In genomic region chr22:50266994-50267393, GRCh38 we compare ENCODE assay signal across 18 cellular contexts. TPM values are rescaled to one million over a fixed set of nuclear protein-coding genes. Genes with fewer than 3 reads are reported as not detected.
DNase-seq lines count a peak whose midpoint lies in the region; ATAC-seq, FAIRE-seq and TF ChIP-seq lines count a peak whose summit lies in the region.
"Had no signal": no experiment of that assay in that cellular context is flagged by ENCODE, and none has a peak within 500 bp of the region (broad histone marks: within the 10 kb centered on the region; RNA-seq: fewer than 3 reads in every experiment).

No MANE protein-coding gene starts in this region.

- H3K27ac ChIP-seq in GM23248 (no peak overlapping the region), K562 (ENCODE audit: extremely low read depth, low read depth, low read length) (no peak overlapping the region), lower lobe of right lung (no peak overlapping the region), thoracic aorta (no peak overlapping the region), spleen (no peak overlapping the region)
- H3K27ac ChIP-seq: epithelial cell of prostate had no signal

- CTCF ChIA-PET in K562 (lab: Yijun Ruan, JAX; ENCODE audit: low intra/inter-chr PET ratio): no interaction called here

- TF ChIP-seq CTCF in K562 (IDR thresholded peaks at IDR 0.05 in 2 of 3, conservative IDR thresholded peaks at IDR 0.05 in 1 of 3; ENCODE audit: insufficient read depth in 2 of 3, low read depth in 1 of 3, low read length in 3 of 3) (no peak), lower lobe of right lung (IDR thresholded peaks at IDR 0.05) (no peak), thoracic aorta (IDR thresholded peaks at IDR 0.05) (no peak), spleen (IDR thresholded peaks at IDR 0.05 in 8 of 11, conservative IDR thresholded peaks at IDR 0.05 in 3 of 11) (no peak)

- H4K20me1 ChIP-seq in GM23248 (ENCODE audit: insufficient read depth) (no peaks in the 10 kb centered on the region), K562 (replicated peaks; ENCODE audit: control insufficient read depth, insufficient read depth, low read length) (no peaks in the 10 kb centered on the region)

- H3K4me2 ChIP-seq in GM23248 (ENCODE audit: unreplicated experiment) (no peak overlapping the region), K562 (ENCODE audit: insufficient read depth, low read length) (no peak overlapping the region)
- H3K4me2 ChIP-seq: SK-N-SH had no signal

- BruUV-seq in K562 (replicated peaks; lab: Mats Ljungman, UMichigan): no TSS peak

- FAIRE-seq in K562 (lab: Jason Lieb, UNC): no peak
- FAIRE-seq: HTR-8/SVneo had no signal

- TF ChIP-seq POLR2A in K562 (conservative IDR thresholded peaks at IDR 0.05): no peak
- TF ChIP-seq POLR2A in spleen (IDR thresholded peaks at IDR 0.05): no peak

- H3K9me3 ChIP-seq in GM23248 (ENCODE audit: low read depth) (no peaks in the 10 kb centered on the region), K562 (replicated peaks; ENCODE audit: control insufficient read depth, insufficient read depth, low read depth, low read length) (no peaks in the 10 kb centered on the region), lower lobe of right lung (no peaks in the 10 kb centered on the region), thoracic aorta (no peaks in the 10 kb centered on the region), spleen (peaks cover 0 to 8% (median 0%) of the 10 kb centered on the region in 8 donors)
- H3K9me3 ChIP-seq: BE2C, Caco-2, mucosa of descending colon, SK-N-SH had no signal

- peaks cover 7% of the 10 kb centered on the region for H3K4me1 ChIP-seq in GM23248 (ENCODE audit: insufficient read depth)
- H3K4me1 ChIP-seq in K562 (replicated peaks in 1 of 2; ENCODE audit: control insufficient read depth in 2 of 2, insufficient read depth in 2 of 2, low read length in 2 of 2): peaks cover 20 to 84% of the 10 kb centered on the region in 2 experiments; a peak in 4 of 5 replicates
- peaks cover 43% of the 10 kb centered on the region for H3K4me1 ChIP-seq in lower lobe of right lung
- peaks cover 34 to 47% of the 10 kb centered on the region in 2 donors for H3K4me1 ChIP-seq in thoracic aorta (ENCODE audit: control insufficient read depth in 1 of 2, low read depth in 2 of 2)
- H3K4me1 ChIP-seq in spleen: peaks cover 17 to 61% (median 45%) of the 10 kb centered on the region in 6 donors

- H3K9ac ChIP-seq in GM23248: no peak overlapping the region
- no peak overlapping the region for H3K9ac ChIP-seq in K562 (ENCODE audit: insufficient read depth in 1 of 2, low read depth in 2 of 2, low read length in 2 of 2)
- H3K9ac ChIP-seq: SK-N-SH had no signal

- no peak overlapping the region for H3K27ac Mint-ChIP-seq in stimulated activated memory B cell treated with anti-CD40 and anti-IgM and Interleukin-4, amounts not matched to agents 10 μg/mL and 1 μg/mL and 100 μg/mL, for 72 hours
- H3K27ac Mint-ChIP-seq: T-helper 2 cell treated with Interferon-gamma antibody and Interleukin-4, amounts not matched to agents 5 μg/mL and 100 μg/mL, for 36 hours had no signal

- TF ChIP-seq RAD21 in K562 (CRISPR knock-in tag; conservative IDR thresholded peaks at IDR 0.05 in 1 of 2, IDR thresholded peaks at IDR 0.05 in 1 of 2): no peak

- H3K9me3 Mint-ChIP-seq in stimulated activated memory B cell treated with anti-CD40 and anti-IgM and Interleukin-4, amounts not matched to agents 10 μg/mL and 1 μg/mL and 100 μg/mL, for 72 hours: no peaks in the 10 kb centered on the region
- H3K9me3 Mint-ChIP-seq: neural crest cell; T-helper 2 cell treated with Interferon-gamma antibody and Interleukin-4, amounts not matched to agents 5 μg/mL and 100 μg/mL, for 36 hours had no signal

- intact Hi-C loops in K562 (cut with micrococcal nuclease): no loop called here
- intact Hi-C loops in lower lobe of right lung (cut with DNase I): no loop called here
- intact Hi-C loops in spleen (cut with DNase I; ENCODE audit: low total_unique reads): no loop called here

- peaks cover 56% of the 10 kb centered on the region for H3K4me1 Mint-ChIP-seq in stimulated activated memory B cell treated with anti-CD40 and anti-IgM and Interleukin-4, amounts not matched to agents 10 μg/mL and 1 μg/mL and 100 μg/mL, for 72 hours

- H2AFZ ChIP-seq in GM23248 (no peak overlapping the region), K562 (ENCODE audit: low read depth, low read length) (no peak overlapping the region)

- no peaks in the 10 kb centered on the region for H3K9me1 ChIP-seq in K562 (ENCODE audit: control insufficient read depth, insufficient read depth, low read length)

- DNase-seq in GM23248 (no peak), K562 (ENCODE audit: extremely low read depth in 1 of 4, low spot score in 3 of 4) (no peak), lower lobe of right lung (no peak), thoracic aorta (ENCODE audit: low spot score) (no peak), spleen (no peak)
- DNase-seq: BE2C, DND-41, NCI-H1436 treated with DMSO at 0.1 percent for 48 hours, NCI-H524 treated with DMSO at 0.1 percent for 48 hours had no signal

- 36 to 39% methylated on average over 30 to 34 of the region's 37 CpGs for WGBS in GM23248 (ENCODE audit: low coverage in 1 of 2, low lambda C conversion rate in 2 of 2, missing lambda C conversion rate in 2 of 2), 2 experiments
- WGBS in K562 (ENCODE audit: insufficient coverage, low coverage, missing lambda C conversion rate): 94% methylated on average over 17 of the region's 37 CpGs
- WGBS in spleen, 5 donors: 82 to 100% (median 86%) methylated on average over 1 to 37 of the region's 37 CpGs

- no peak for TF ChIP-seq EP300 in K562 (IDR thresholded peaks at IDR 0.05; ENCODE audit: low read length)

- no peaks in the 10 kb centered on the region for H3K9me2 ChIP-seq in GM23248 (ENCODE audit: insufficient read depth)
- H3K9me2 ChIP-seq: SK-N-SH had no signal

- in situ Hi-C loops in GM23248 (cut with MboI): no loop called here
- in situ Hi-C loops in K562 (cut with MboI): no loop called here

- no peak overlapping the region for H3K4me3 Mint-ChIP-seq in stimulated activated memory B cell treated with anti-CD40 and anti-IgM and Interleukin-4, amounts not matched to agents 10 μg/mL and 1 μg/mL and 100 μg/mL, for 72 hours
- H3K4me3 Mint-ChIP-seq: neural crest cell; T-helper 2 cell treated with Interferon-gamma antibody and Interleukin-4, amounts not matched to agents 5 μg/mL and 100 μg/mL, for 36 hours had no signal

- no peaks in the 10 kb centered on the region for H3K36me3 ChIP-seq in GM23248 (ENCODE audit: low read depth)
- 0 out of 3 replicates have a peak, but pooled peaks cover 3% of the 10 kb centered on the region for H3K36me3 ChIP-seq in K562 (ENCODE audit: control insufficient read depth, insufficient read depth, low read length)
- H3K36me3 ChIP-seq in lower lobe of right lung: peaks cover 6% of the 10 kb centered on the region
- H3K36me3 ChIP-seq in thoracic aorta: no peaks in the 10 kb centered on the region
- peaks cover 0 to 5% (median 0%) of the 10 kb centered on the region in 6 donors for H3K36me3 ChIP-seq in spleen
- H3K36me3 ChIP-seq: BE2C had no signal

- H3K27me3 Mint-ChIP-seq in stimulated activated memory B cell treated with anti-CD40 and anti-IgM and Interleukin-4, amounts not matched to agents 10 μg/mL and 1 μg/mL and 100 μg/mL, for 72 hours: peaks cover 14% of the 10 kb centered on the region

- no peaks in the 10 kb centered on the region for H3K36me3 Mint-ChIP-seq in stimulated activated memory B cell treated with anti-CD40 and anti-IgM and Interleukin-4, amounts not matched to agents 10 μg/mL and 1 μg/mL and 100 μg/mL, for 72 hours

- POLR2A ChIA-PET in K562 (lab: Yijun Ruan, JAX): interaction anchor here (1.2 kb wide), 1 partner anchor 15 kb away, joined by 4 read pairs; no protein-coding TSS in a partner anchor

- no peaks in the 10 kb centered on the region for H3F3A ChIP-seq in GM23248 (ENCODE audit: insufficient read depth)

- H3K4me3 ChIP-seq in GM23248: peak overlapping the region; percentile 63; the same call in 1 of the 2 replicates
- no peak overlapping the region for H3K4me3 ChIP-seq in K562
- H3K4me3 ChIP-seq in lower lobe of right lung: peak overlapping the region; percentile 45
- peak overlapping the region; percentile 65 for H3K4me3 ChIP-seq in thoracic aorta
- no peak overlapping the region for H3K4me3 ChIP-seq in spleen
- H3K4me3 ChIP-seq: mucosa of descending colon had no signal

- H3K79me2 ChIP-seq in GM23248 (ENCODE audit: insufficient read depth) (no peaks in the 10 kb centered on the region), K562 (ENCODE audit: control insufficient read depth, insufficient read depth, low read length) (no peaks in the 10 kb centered on the region; the same call in 2 of the 3 replicates)

- H3K27me3 ChIP-seq in GM23248 (replicated peaks; ENCODE audit: insufficient read depth) (no peaks in the 10 kb centered on the region), K562 (ENCODE audit: control insufficient read depth in 2 of 2, insufficient read depth in 2 of 2, low read length in 2 of 2) (no peaks in the 10 kb centered on the region), lower lobe of right lung (ENCODE audit: low read depth) (peaks cover 15% of the 10 kb centered on the region), thoracic aorta (replicated peaks; ENCODE audit: insufficient read depth) (peaks cover 7% of the 10 kb centered on the region), spleen (replicated peaks in 1 of 7) (peaks cover 0 to 81% (median 24%) of the 10 kb centered on the region in 7 donors)

- no peak for ATAC-seq in K562
- no peak for ATAC-seq in lower lobe of right lung
- no peak for ATAC-seq in thoracic aorta (ENCODE audit: insufficient number of reproducible peaks, low FRiP score, low read depth)
- no peak for ATAC-seq in stimulated activated memory B cell treated with anti-CD40 and anti-IgM and Interleukin-4, amounts not matched to agents 10 μg/mL and 1 μg/mL and 100 μg/mL, for 72 hours
- ATAC-seq in GM18519 (IDR thresholded peaks at IDR 0.05; ENCODE audit: low FRiP score, unreplicated experiment): no peak

RNA-seq across cellular contexts. Expression of gene MAPK11, which starts 3.2 kb away (rescaled TPM):
- 9.8 and 12.3 TPM in 2 replicates for total RNA-seq in GM23248 (2014; rRNA removed; shearing (Covaris generic))
- 1.0 and 1.2 TPM in 2 replicates for polyA plus RNA-seq in GM23248 (2016; fragmentation: Nextera tagmentation; extraction: Ambion mirVana)
- 6.0 and 15.3 TPM in 2 replicates for total RNA-seq in K562 (2011; cell fraction: chromatin; rRNA removed; ENCODE audit: low replicate concordance)
- total RNA-seq in K562 (2011; cell fraction: nucleolus; rRNA removed): 11.8 and 12.5 TPM in 2 replicates
- total RNA-seq in K562 (2011; cell fraction: nucleoplasm; rRNA removed): 6.0 and 6.7 TPM in 2 replicates
- total RNA-seq in K562 (2014; rRNA removed): 9.6 and 9.8 TPM in 2 replicates
- total RNA-seq in K562 (2014; rRNA removed; fragmentation: Illumina TruSeq; extraction: Trizol): 1.9 and 2.5 TPM in 2 replicates
- total RNA-seq in K562 (2015; rRNA removed; fragmentation: Illumina TruSeq; extraction: Trizol): 5.3 and 5.8 TPM in 2 replicates
- total RNA-seq in K562 (2021): 12.8 and 14.6 TPM in 2 replicates
- polyA plus RNA-seq in K562 (2011; rRNA removed): 5.1 and 7.0 TPM in 2 replicates
- polyA plus RNA-seq in K562 (2011; cell fraction: cytosol; rRNA removed): 5.6 and 12.8 TPM in 2 replicates
- 39.5 and 60.0 TPM in 2 replicates for polyA plus RNA-seq in K562 (2011; cell fraction: nucleus; rRNA removed)
- 9.9 and 19.7 TPM in 2 replicates for polyA plus RNA-seq in K562 (2012)
- polyA plus RNA-seq in K562 (2014; fragmentation: Illumina TruSeq; extraction: Trizol): 5.7 and 7.0 TPM in 2 replicates
- polyA plus RNA-seq in K562 (2014; fragmentation: Nextera tagmentation; extraction: Ambion mirVana): under 1 TPM; 0.06 to 0.10 TPM
- polyA plus RNA-seq in K562 (2014; rRNA removed): 10.6 and 11.5 TPM in 2 replicates
- 1.4 and 3.6 TPM in 2 replicates for polyA minus RNA-seq in K562 (2011; rRNA and poly(A)+ RNA removed)
- 5.2 and 6.5 TPM in 2 replicates for polyA minus RNA-seq in K562 (2011; cell fraction: cytosol; rRNA and poly(A)+ RNA removed)
- polyA minus RNA-seq in K562 (2011; cell fraction: nucleus; rRNA and poly(A)+ RNA removed): 6.1 and 6.3 TPM in 2 replicates
- 13.1 TPM for total RNA-seq in lower lobe of right lung
- 1 to 10 TPM; 5.8 to 8.8 TPM for total RNA-seq in thoracic aorta
- total RNA-seq in spleen: 10 to 100 TPM in 3 of 7 donors, 1 to 10 TPM in 4; 5.2 to 20.7 (median 9.3) TPM
- 10 to 100 TPM; 10.7 to 25.3 (median 21.0) TPM for polyA plus RNA-seq in spleen

RNA-seq across cellular contexts. Expression of gene MAPK12, which starts 5.5 kb away (rescaled TPM):
- total RNA-seq in GM23248 (2014; rRNA removed; shearing (Covaris generic)): 22.8 and 28.7 TPM in 2 replicates
- polyA plus RNA-seq in GM23248 (2016; fragmentation: Nextera tagmentation; extraction: Ambion mirVana) (20.7 and 23.2 TPM in 2 replicates), K562 (2011; rRNA removed) (30.6 and 45.2 TPM in 2 replicates), K562 (2014; fragmentation: Illumina TruSeq; extraction: Trizol) (32.8 and 35.5 TPM in 2 replicates), K562 (2014; fragmentation: Nextera tagmentation; extraction: Ambion mirVana) (1 to 10 TPM in 1 of 2 experiments, under 1 TPM in 1; 0.79 to 4.0 TPM), K562 (2014; rRNA removed) (69.4 and 71.5 TPM in 2 replicates), spleen (10 to 100 TPM in 1 of 3 donors, 1 to 10 TPM in 2; 6.9 to 11.0 (median 9.0) TPM)
- 112 and 304 TPM in 2 replicates for total RNA-seq in K562 (2011; cell fraction: chromatin; rRNA removed; ENCODE audit: low replicate concordance)
- 207 and 279 TPM in 2 replicates for total RNA-seq in K562 (2011; cell fraction: nucleolus; rRNA removed)
- total RNA-seq in K562 (2011; cell fraction: nucleoplasm; rRNA removed): 136 and 144 TPM in 2 replicates
- total RNA-seq in K562 (2014; rRNA removed) (45.2 and 45.5 TPM in 2 replicates), K562 (2014; rRNA removed; fragmentation: Illumina TruSeq; extraction: Trizol) (5.7 and 11.1 TPM in 2 replicates), K562 (2015; rRNA removed; fragmentation: Illumina TruSeq; extraction: Trizol) (32.9 and 33.8 TPM in 2 replicates), K562 (2021) (68.4 and 69.1 TPM in 2 replicates), lower lobe of right lung (11.9 TPM), thoracic aorta (10 to 100 TPM in 1 of 2 donors, 1 to 10 TPM in 1; 8.9 to 10.4 TPM), spleen (10 to 100 TPM in 2 of 7 donors, 1 to 10 TPM in 5; 3.9 to 11.6 (median 6.4) TPM)
- 35.5 and 49.4 TPM in 2 replicates for polyA plus RNA-seq in K562 (2011; cell fraction: cytosol; rRNA removed)
- 285 and 430 TPM in 2 replicates for polyA plus RNA-seq in K562 (2011; cell fraction: nucleus; rRNA removed)
- 38.8 and 60.9 TPM in 2 replicates for polyA plus RNA-seq in K562 (2012)
- polyA minus RNA-seq in K562 (2011; rRNA and poly(A)+ RNA removed): 12.0 and 15.0 TPM in 2 replicates
- 18.3 and 22.3 TPM in 2 replicates for polyA minus RNA-seq in K562 (2011; cell fraction: cytosol; rRNA and poly(A)+ RNA removed)
- 61.0 and 65.0 TPM in 2 replicates for polyA minus RNA-seq in K562 (2011; cell fraction: nucleus; rRNA and poly(A)+ RNA removed)

RNA-seq across cellular contexts. Expression of gene HDAC10, which starts 15.9 kb away (rescaled TPM):
- total RNA-seq in GM23248 (2014; rRNA removed; shearing (Covaris generic)): 16.8 and 19.2 TPM in 2 replicates
- polyA plus RNA-seq in GM23248 (2016; fragmentation: Nextera tagmentation; extraction: Ambion mirVana): 4.3 and 6.6 TPM in 2 replicates
- total RNA-seq in K562 (2011; cell fraction: chromatin; rRNA removed; ENCODE audit: low replicate concordance): 57.0 and 254 TPM in 2 replicates
- 188 and 225 TPM in 2 replicates for total RNA-seq in K562 (2011; cell fraction: nucleolus; rRNA removed)
- 102 and 109 TPM in 2 replicates for total RNA-seq in K562 (2011; cell fraction: nucleoplasm; rRNA removed)
- 16.4 and 21.4 TPM in 2 replicates for total RNA-seq in K562 (2014; rRNA removed)
- total RNA-seq in K562 (2014; rRNA removed; fragmentation: Illumina TruSeq; extraction: Trizol): 1.2 and 2.1 TPM in 2 replicates
- 7.0 and 10.9 TPM in 2 replicates for total RNA-seq in K562 (2015; rRNA removed; fragmentation: Illumina TruSeq; extraction: Trizol)
- total RNA-seq in K562 (2021): 37.3 and 44.2 TPM in 2 replicates
- 6.5 and 18.6 TPM in 2 replicates for polyA plus RNA-seq in K562 (2011; rRNA removed)
- polyA plus RNA-seq in K562 (2011; cell fraction: cytosol; rRNA removed): 4.8 and 5.9 TPM in 2 replicates
- polyA plus RNA-seq in K562 (2011; cell fraction: nucleus; rRNA removed): 164 and 214 TPM in 2 replicates
- 34.6 and 75.5 TPM in 2 replicates for polyA plus RNA-seq in K562 (2012)
- 6.3 and 14.4 TPM in 2 replicates for polyA plus RNA-seq in K562 (2014; fragmentation: Illumina TruSeq; extraction: Trizol)
- under 1 TPM; 0.10 to 0.23 TPM for polyA plus RNA-seq in K562 (2014; fragmentation: Nextera tagmentation; extraction: Ambion mirVana)
- polyA plus RNA-seq in K562 (2014; rRNA removed): 29.0 and 35.7 TPM in 2 replicates
- 4.3 and 5.1 TPM in 2 replicates for polyA minus RNA-seq in K562 (2011; rRNA and poly(A)+ RNA removed)
- polyA minus RNA-seq in K562 (2011; cell fraction: cytosol; rRNA and poly(A)+ RNA removed): 6.0 and 17.9 TPM in 2 replicates
- 43.8 and 48.3 TPM in 2 replicates for polyA minus RNA-seq in K562 (2011; cell fraction: nucleus; rRNA and poly(A)+ RNA removed)
- total RNA-seq in lower lobe of right lung: 47.9 TPM
- 10 to 100 TPM; 55.2 to 60.0 TPM for total RNA-seq in thoracic aorta
- total RNA-seq in spleen: 100 to 1,000 TPM in 1 of 7 donors, 10 to 100 TPM in 6; 63.6 to 108 (median 70.2) TPM
- 10 to 100 TPM; 25.0 to 69.9 (median 44.7) TPM for polyA plus RNA-seq in spleen

RNA-seq across cellular contexts. Expression of gene TUBGCP6, which starts 22.2 kb away (rescaled TPM):
- total RNA-seq in GM23248 (2014; rRNA removed; shearing (Covaris generic)): 32.0 and 33.8 TPM in 2 replicates
- 13.2 and 16.6 TPM in 2 replicates for polyA plus RNA-seq in GM23248 (2016; fragmentation: Nextera tagmentation; extraction: Ambion mirVana)
- total RNA-seq in K562 (2011; cell fraction: chromatin; rRNA removed; ENCODE audit: low replicate concordance): 86.7 and 211 TPM in 2 replicates
- 112 and 120 TPM in 2 replicates for total RNA-seq in K562 (2011; cell fraction: nucleolus; rRNA removed)
- 93.7 and 97.5 TPM in 2 replicates for total RNA-seq in K562 (2011; cell fraction: nucleoplasm; rRNA removed)
- total RNA-seq in K562 (2014; rRNA removed): 23.2 and 25.1 TPM in 2 replicates
- 4.1 and 6.0 TPM in 2 replicates for total RNA-seq in K562 (2014; rRNA removed; fragmentation: Illumina TruSeq; extraction: Trizol)
- total RNA-seq in K562 (2015; rRNA removed; fragmentation: Illumina TruSeq; extraction: Trizol): 9.7 and 10.3 TPM in 2 replicates
- 31.1 and 33.0 TPM in 2 replicates for total RNA-seq in K562 (2021)
- polyA plus RNA-seq in K562 (2011; rRNA removed): 10.1 and 17.7 TPM in 2 replicates
- 9.3 and 11.7 TPM in 2 replicates for polyA plus RNA-seq in K562 (2011; cell fraction: cytosol; rRNA removed)
- polyA plus RNA-seq in K562 (2011; cell fraction: nucleus; rRNA removed): 166 and 249 TPM in 2 replicates
- polyA plus RNA-seq in K562 (2012): 20.0 and 26.5 TPM in 2 replicates
- 9.3 and 15.1 TPM in 2 replicates for polyA plus RNA-seq in K562 (2014; fragmentation: Illumina TruSeq; extraction: Trizol)
- 1 to 10 TPM in 1 of 2 experiments, under 1 TPM in 1; 0.76 to 1.2 TPM for polyA plus RNA-seq in K562 (2014; fragmentation: Nextera tagmentation; extraction: Ambion mirVana)
- polyA plus RNA-seq in K562 (2014; rRNA removed): 26.8 and 29.9 TPM in 2 replicates
- polyA minus RNA-seq in K562 (2011; rRNA and poly(A)+ RNA removed): 6.7 and 8.2 TPM in 2 replicates
- 13.2 and 14.6 TPM in 2 replicates for polyA minus RNA-seq in K562 (2011; cell fraction: cytosol; rRNA and poly(A)+ RNA removed)
- 31.4 and 35.8 TPM in 2 replicates for polyA minus RNA-seq in K562 (2011; cell fraction: nucleus; rRNA and poly(A)+ RNA removed)
- 48.5 TPM for total RNA-seq in lower lobe of right lung
- total RNA-seq in thoracic aorta: 10 to 100 TPM; 52.3 to 80.1 TPM
- total RNA-seq in spleen: 10 to 100 TPM; 65.2 to 98.0 (median 69.4) TPM
- polyA plus RNA-seq in spleen: 10 to 100 TPM; 36.0 to 70.7 (median 69.2) TPM

RNA-seq across cellular contexts. Expression of gene PLXNB2, which starts 40.5 kb away (rescaled TPM):
- 136 and 147 TPM in 2 replicates for total RNA-seq in GM23248 (2014; rRNA removed; shearing (Covaris generic))
- polyA plus RNA-seq in GM23248 (2016; fragmentation: Nextera tagmentation; extraction: Ambion mirVana) (123 and 136 TPM in 2 replicates), K562 (2011; rRNA removed) (17.4 and 26.1 TPM in 2 replicates), K562 (2014; fragmentation: Illumina TruSeq; extraction: Trizol) (13.6 and 22.0 TPM in 2 replicates), K562 (2014; fragmentation: Nextera tagmentation; extraction: Ambion mirVana) (under 1 TPM; 0.15 to 0.81 TPM), K562 (2014; rRNA removed) (20.7 and 24.6 TPM in 2 replicates), spleen (100 to 1,000 TPM in 1 of 3 donors, 10 to 100 TPM in 2; 41.9 to 113 (median 68.3) TPM)
- total RNA-seq in K562 (2011; cell fraction: chromatin; rRNA removed; ENCODE audit: low replicate concordance): 72.8 and 193 TPM in 2 replicates
- 120 and 131 TPM in 2 replicates for total RNA-seq in K562 (2011; cell fraction: nucleolus; rRNA removed)
- total RNA-seq in K562 (2011; cell fraction: nucleoplasm; rRNA removed): 71.3 and 73.4 TPM in 2 replicates
- total RNA-seq in K562 (2014; rRNA removed) (16.9 and 22.7 TPM in 2 replicates), K562 (2014; rRNA removed; fragmentation: Illumina TruSeq; extraction: Trizol) (3.2 and 4.8 TPM in 2 replicates), K562 (2015; rRNA removed; fragmentation: Illumina TruSeq; extraction: Trizol) (9.9 and 11.3 TPM in 2 replicates), K562 (2021) (45.1 and 48.0 TPM in 2 replicates), lower lobe of right lung (256 TPM), thoracic aorta (100 to 1,000 TPM; 169 to 218 TPM), spleen (100 to 1,000 TPM; 175 to 382 (median 278) TPM)
- 21.9 and 41.4 TPM in 2 replicates for polyA plus RNA-seq in K562 (2011; cell fraction: cytosol; rRNA removed)
- 101 and 150 TPM in 2 replicates for polyA plus RNA-seq in K562 (2011; cell fraction: nucleus; rRNA removed)
- polyA plus RNA-seq in K562 (2012): 30.4 and 43.6 TPM in 2 replicates
- 14.1 and 21.8 TPM in 2 replicates for polyA minus RNA-seq in K562 (2011; rRNA and poly(A)+ RNA removed)
- 37.2 and 59.9 TPM in 2 replicates for polyA minus RNA-seq in K562 (2011; cell fraction: cytosol; rRNA and poly(A)+ RNA removed)
- polyA minus RNA-seq in K562 (2011; cell fraction: nucleus; rRNA and poly(A)+ RNA removed): 30.4 and 32.4 TPM in 2 replicates

Comparison
In these comparisons a context has a peak if more than half of its experiments do, and no peak if none do; other contexts are left out.
1. H3K4me3 ChIP-seq: peak in GM23248 (single experiment), lower lobe of right lung (single experiment) and thoracic aorta (single experiment); none in K562 (single experiment) and spleen (0 of 8).